1 cellular context compared by ENCODE assay signal in the genomic region with DNA sequence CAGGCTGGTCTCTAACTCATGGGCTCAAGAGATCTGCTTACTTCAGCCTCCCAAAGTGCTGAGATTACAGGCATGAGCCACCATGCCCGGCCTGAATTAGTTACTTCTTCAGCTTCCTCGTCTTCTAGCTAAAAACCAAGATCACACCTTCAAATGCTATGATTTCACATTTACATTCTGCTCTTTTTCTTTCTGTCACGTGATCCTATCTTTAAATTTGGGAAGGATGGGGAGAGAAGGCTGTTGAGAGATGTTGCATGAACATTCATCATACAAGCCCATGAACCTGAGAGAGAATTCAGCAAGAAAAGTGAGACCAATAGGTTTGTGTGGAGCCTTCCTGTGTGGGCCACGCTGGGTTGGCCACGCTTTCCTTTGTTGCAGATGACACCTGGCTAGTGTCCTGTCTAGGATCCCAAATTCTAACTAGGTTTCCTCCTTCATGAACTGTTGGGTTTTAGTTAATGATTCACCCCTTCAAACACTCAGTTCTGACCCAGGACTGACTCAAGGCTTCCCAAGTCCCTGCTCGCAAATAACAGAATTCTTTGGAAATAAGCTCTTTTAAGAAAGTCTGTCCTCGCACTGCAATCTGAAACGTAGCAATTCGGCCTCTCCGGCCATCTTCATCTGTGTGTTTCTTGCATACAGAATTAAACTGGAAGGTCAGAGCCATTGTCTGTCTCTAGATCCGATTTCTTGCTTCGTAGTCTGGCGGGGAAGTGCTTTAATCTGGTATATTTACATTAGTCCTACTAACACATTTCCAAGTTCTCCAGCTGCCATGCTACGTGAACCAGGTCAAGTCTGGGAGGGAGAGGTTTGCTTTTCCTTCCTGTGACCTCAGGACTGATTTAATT.
TF ChIP-seq lines count a peak whose summit lies in the region.

No MANE protein-coding gene starts in this region.

TF ChIP-seq in IMR-90, 13 proteins besides CTCF, POLR2A, EP300 and RAD21:
- TF ChIP-seq CEBPB (IDR thresholded peaks at IDR 0.05; ENCODE audit: low read depth, low read length) (no peak), RCOR1 (IDR thresholded peaks at IDR 0.05; ENCODE audit: insufficient replicate concordance, low read length) (no peak), MAFK (IDR thresholded peaks at IDR 0.05; ENCODE audit: low read depth, low read length) (no peak), NFE2L2 (IDR thresholded peaks at IDR 0.05; ENCODE audit: low read depth, low read length) (no peak), MAZ (IDR thresholded peaks at IDR 0.05; ENCODE audit: borderline replicate concordance, low read depth, low read length) (no peak), CHD1 (IDR thresholded peaks at IDR 0.05; ENCODE audit: low read depth, low read length) (no peak), MXI1 (IDR thresholded peaks at IDR 0.05; ENCODE audit: borderline replicate concordance, low read depth, low read length) (no peak), RFX5 (IDR thresholded peaks at IDR 0.05; ENCODE audit: low read depth, low read length) (no peak), FOS (IDR thresholded peaks at IDR 0.05; ENCODE audit: low read depth, low read length) (no peak), SMC3 (IDR thresholded peaks at IDR 0.05; ENCODE audit: low read depth, low read length) (no peak), BHLHE40 (IDR thresholded peaks at IDR 0.05; ENCODE audit: low read depth, low read length) (no peak)
- TF ChIP-seq, protein P1, sequence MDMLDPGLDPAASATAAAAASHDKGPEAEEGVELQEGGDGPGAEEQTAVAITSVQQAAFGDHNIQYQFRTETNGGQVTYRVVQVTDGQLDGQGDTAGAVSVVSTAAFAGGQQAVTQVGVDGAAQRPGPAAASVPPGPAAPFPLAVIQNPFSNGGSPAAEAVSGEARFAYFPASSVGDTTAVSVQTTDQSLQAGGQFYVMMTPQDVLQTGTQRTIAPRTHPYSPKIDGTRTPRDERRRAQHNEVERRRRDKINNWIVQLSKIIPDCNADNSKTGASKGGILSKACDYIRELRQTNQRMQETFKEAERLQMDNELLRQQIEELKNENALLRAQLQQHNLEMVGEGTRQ (IDR thresholded peaks at IDR 0.05; ENCODE audit: low read depth, low read length), result no peak
- TF ChIP-seq, protein P2, sequence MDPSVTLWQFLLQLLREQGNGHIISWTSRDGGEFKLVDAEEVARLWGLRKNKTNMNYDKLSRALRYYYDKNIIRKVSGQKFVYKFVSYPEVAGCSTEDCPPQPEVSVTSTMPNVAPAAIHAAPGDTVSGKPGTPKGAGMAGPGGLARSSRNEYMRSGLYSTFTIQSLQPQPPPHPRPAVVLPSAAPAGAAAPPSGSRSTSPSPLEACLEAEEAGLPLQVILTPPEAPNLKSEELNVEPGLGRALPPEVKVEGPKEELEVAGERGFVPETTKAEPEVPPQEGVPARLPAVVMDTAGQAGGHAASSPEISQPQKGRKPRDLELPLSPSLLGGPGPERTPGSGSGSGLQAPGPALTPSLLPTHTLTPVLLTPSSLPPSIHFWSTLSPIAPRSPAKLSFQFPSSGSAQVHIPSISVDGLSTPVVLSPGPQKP (IDR thresholded peaks at IDR 0.05; ENCODE audit: borderline replicate concordance, low read depth, low read length), result no peak
